Comparison of ENCODE assay signal across 1 cellular context in genomic region chr7:95549818-95550529, GRCh38.
TF ChIP-seq lines count a peak whose summit lies in the region.

No MANE protein-coding gene starts in this region.

TF ChIP-seq in K562, 482 proteins besides CTCF, POLR2A, EP300 and RAD21 (continues in another document):
- TF ChIP-seq ZNF146 (CRISPR knock-in tag; IDR thresholded peaks at IDR 0.05; ENCODE audit: unreplicated experiment) (no peak), BACH1 (tag; IDR thresholded peaks at IDR 0.05) (peak; percentile 53; the same call in 1 of the 2 replicates), POLR2AphosphoS2 (IDR thresholded peaks at IDR 0.05; ENCODE audit: low read length) (no peak), ZNF766 (CRISPR knock-in tag; conservative IDR thresholded peaks at IDR 0.05) (peak; percentile 82; the same call in 1 of the 2 replicates), ATF6 (CRISPR knock-in tag; IDR thresholded peaks at IDR 0.05) (no peak), ARNT (IDR thresholded peaks at IDR 0.05) (no peak), XRCC5 (IDR thresholded peaks at IDR 0.05; ENCODE audit: low read depth, low read length) (no peak), ARHGAP35 (IDR thresholded peaks at IDR 0.05; ENCODE audit: partially characterized antibody) (no peak), KDM5B (IDR thresholded peaks at IDR 0.05; ENCODE audit: insufficient replicate concordance, low read depth, low read length) (no peak), PHTF2 (CRISPR knock-in tag; IDR thresholded peaks at IDR 0.05) (no peak), CBX1 (IDR thresholded peaks at IDR 0.05; ENCODE audit: low read depth) (no peak), HDAC6 (IDR thresholded peaks at IDR 0.05; ENCODE audit: low read depth, low read length) (no peak), TRIM25 (IDR thresholded peaks at IDR 0.05; ENCODE audit: borderline replicate concordance) (no peak), TAF7 (tag; IDR thresholded peaks at IDR 0.05) (no peak), NFE2 (IDR thresholded peaks at IDR 0.05; ENCODE audit: low read depth) (peak; percentile 26; the same call in 1 of the 2 replicates), PHB2 (IDR thresholded peaks at IDR 0.05; ENCODE audit: low read depth) (no peak), LARP7 (IDR thresholded peaks at IDR 0.05) (no peak), NUFIP1 (IDR thresholded peaks at IDR 0.05; ENCODE audit: partially characterized antibody) (no peak), TSHZ1 (CRISPR knock-in tag; IDR thresholded peaks at IDR 0.05) (no peak), GTF3C2 (IDR thresholded peaks at IDR 0.05; ENCODE audit: borderline replicate concordance, extremely low read depth, insufficient read length) (no peak), MCM5 (IDR thresholded peaks at IDR 0.05; ENCODE audit: low read depth) (no peak), E2F8 (IDR thresholded peaks at IDR 0.05; ENCODE audit: low read depth, partially characterized antibody) (no peak), HNRNPL (IDR thresholded peaks at IDR 0.05; ENCODE audit: low read depth, low read length) (no peak), RHOXF2B (CRISPR knock-in tag; conservative IDR thresholded peaks at IDR 0.05) (no peak), ZNF140 (CRISPR knock-in tag; IDR thresholded peaks at IDR 0.05) (no peak), PREB (CRISPR knock-in tag; IDR thresholded peaks at IDR 0.05) (no peak), SRSF1 (IDR thresholded peaks at IDR 0.05; ENCODE audit: low read depth, low read length) (no peak), UBTF (IDR thresholded peaks at IDR 0.05; ENCODE audit: borderline replicate concordance in 1 of 2, low read depth in 2 of 2, low read length in 2 of 2) (no peak), ZFP30 (CRISPR knock-in tag; IDR thresholded peaks at IDR 0.05; ENCODE audit: borderline replicate concordance) (no peak), CBFA2T3 (IDR thresholded peaks at IDR 0.05) (peak; percentile 91), MTF1 (CRISPR knock-in tag; IDR thresholded peaks at IDR 0.05; ENCODE audit: borderline replicate concordance) (no peak), ZNF274 (IDR thresholded peaks at IDR 0.05; ENCODE audit: borderline replicate concordance, low read depth, low read length) (no peak), HDAC3 (IDR thresholded peaks at IDR 0.05; ENCODE audit: borderline replicate concordance, partially characterized antibody) (no peak), SAFB2 (IDR thresholded peaks at IDR 0.05; ENCODE audit: borderline replicate concordance, low read depth, low read length, severe bottlenecking) (no peak), IRF1 (CRISPR knock-in tag; IDR thresholded peaks at IDR 0.05; ENCODE audit: borderline replicate concordance) (no peak), MBD1 (CRISPR knock-in tag; IDR thresholded peaks at IDR 0.05) (no peak)
